ENCODE assay signal across 1 cellular context in genomic region chr17:43140396-43141332, GRCh38.
TF ChIP-seq lines count a peak whose summit lies in the region.

No MANE protein-coding gene starts in this region.

TF ChIP-seq in GM23338, 12 proteins besides CTCF, POLR2A, EP300 and RAD21 (continued from another document):
- TF ChIP-seq ZNF462 (CRISPR knock-in tag; IDR thresholded peaks at IDR 0.05) (no peak), NANOG (IDR thresholded peaks at IDR 0.05; ENCODE audit: borderline replicate concordance) (no peak), JUNB (IDR thresholded peaks at IDR 0.05; ENCODE audit: unreplicated experiment) (no peak)
